8 cellular contexts compared by ENCODE assay signal in the genomic region with DNA sequence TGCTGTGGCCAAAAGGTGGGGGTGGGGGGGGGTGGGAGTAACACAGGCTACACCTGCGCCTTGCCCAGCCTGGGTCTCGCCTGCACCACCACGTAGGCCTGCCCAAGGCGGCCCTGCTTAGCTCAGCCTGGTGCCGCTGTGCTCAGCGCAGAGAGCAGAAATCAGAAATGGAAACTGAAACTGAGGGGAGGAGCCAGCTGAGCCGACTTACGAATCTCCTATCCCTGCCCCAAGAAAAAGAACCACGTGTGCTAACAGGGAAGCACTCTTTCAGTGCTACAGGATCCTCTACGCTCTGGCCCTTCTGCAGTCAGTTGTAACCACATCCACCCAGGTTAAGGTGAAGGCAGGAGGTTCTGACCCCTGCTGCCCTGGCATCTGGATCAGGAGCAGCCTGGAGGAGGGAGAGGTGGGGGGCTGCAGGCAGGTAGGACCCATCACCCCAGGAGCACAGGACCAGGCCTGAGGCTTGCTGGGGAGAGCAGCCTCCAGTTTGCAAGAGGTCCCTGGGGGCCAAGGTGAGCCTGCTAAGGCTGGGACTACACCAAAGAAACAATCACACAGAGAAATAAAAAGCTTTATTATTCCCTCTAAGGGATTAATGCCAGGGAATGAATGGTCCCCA. TPM values are rescaled to one million over a fixed set of nuclear protein-coding genes. Genes with fewer than 3 reads are reported as not detected.
DNase-seq lines count a peak whose midpoint lies in the region; TF ChIP-seq lines count a peak whose summit lies in the region.

TSS of gene DHX58 (minus strand) at position 163 of the 625 bp plus-strand sequence. CDS start 822 bp downstream, outside the sequence.

- peaks cover 0 to 37% (median 7%) of the 10 kb centered on the region in 3 donors for H3K36me3 Mint-ChIP-seq in CD8-positive, alpha-beta memory T cell
- H3K36me3 Mint-ChIP-seq in T-helper 1 cell treated with Interleukin-12 subunit alpha and Interleukin-12 subunit beta and Interleukin-4 antibody, amounts not matched to agents 30 μg/mL and 1 μg/mL, for 36 hours (ENCODE audit: low read depth): peaks cover 34% of the 10 kb centered on the region

- peak; percentile 55 to 86 (median 76) for DNase-seq in CD8-positive, alpha-beta memory T cell
- DNase-seq in GM20000 (ENCODE audit: low spot score) (peak; percentile 93), HUDEP-2 (lab: John Stamatoyannopoulos, UW; ENCODE audit: unreplicated experiment in 76 of 76) (peak in 43 of 76 experiments; percentile 10 to 71 (median 31)), hippocampal formation (lab: John Stamatoyannopoulos, UW) (peak; percentile 24 to 88), islet precursor cell (no peak)
- DNase-seq in stimulated activated CD4-positive, alpha-beta T cell treated with anti-CD3 and anti-CD28 coated beads, Interleukin-12 subunit alpha, Interleukin-12 subunit beta, amount 100 ng/mL, for 48 hours (ENCODE audit: low read depth in 2 of 3, low spot score in 1 of 3): peak; percentile 66 to 73 (median 68)

- no peaks in the 10 kb centered on the region for H3K36me3 ChIP-seq in CD8-positive, alpha-beta memory T cell (ENCODE audit: insufficient read depth, low read length)

- no peaks in the 10 kb centered on the region for H3K9me3 Mint-ChIP-seq in CD8-positive, alpha-beta memory T cell
- no peaks in the 10 kb centered on the region for H3K9me3 Mint-ChIP-seq in T-helper 1 cell treated with Interleukin-12 subunit alpha and Interleukin-12 subunit beta and Interleukin-4 antibody, amounts not matched to agents 30 μg/mL and 1 μg/mL, for 36 hours

- peak within 1 kb of the TSS; percentile 81 to 93 (median 90) for H3K4me3 Mint-ChIP-seq in CD8-positive, alpha-beta memory T cell
- peak within 1 kb of the TSS; percentile 87 for H3K4me3 Mint-ChIP-seq in T-helper 1 cell treated with Interleukin-12 subunit alpha and Interleukin-12 subunit beta and Interleukin-4 antibody, amounts not matched to agents 30 μg/mL and 1 μg/mL, for 36 hours

- H3K27ac ChIP-seq in CD8-positive, alpha-beta memory T cell (ENCODE audit: low read depth, low read length): peak within 1 kb of the TSS; percentile 63
- peak within 1 kb of the TSS; percentile 85 for H3K27ac ChIP-seq in angular gyrus (ENCODE audit: low read depth, low read length)

- peak within 1 kb of the TSS; percentile 76 for H3K4me3 ChIP-seq in CD8-positive, alpha-beta memory T cell (ENCODE audit: low read length)

- H3K27me3 Mint-ChIP-seq in CD8-positive, alpha-beta memory T cell: no peaks in the 10 kb centered on the region
- H3K27me3 Mint-ChIP-seq in T-helper 1 cell treated with Interleukin-12 subunit alpha and Interleukin-12 subunit beta and Interleukin-4 antibody, amounts not matched to agents 30 μg/mL and 1 μg/mL, for 36 hours (ENCODE audit: low read depth): no peaks in the 10 kb centered on the region

- peaks cover 27% of the 10 kb centered on the region for H3K4me1 ChIP-seq in CD8-positive, alpha-beta memory T cell (ENCODE audit: insufficient read depth, low read length)

- H3K9me3 ChIP-seq in CD8-positive, alpha-beta memory T cell (ENCODE audit: low read length): no peaks in the 10 kb centered on the region

- H3K27ac Mint-ChIP-seq in CD8-positive, alpha-beta memory T cell: peak within 1 kb of the TSS; percentile 86 to 98 (median 96)
- peak within 1 kb of the TSS; percentile 94 for H3K27ac Mint-ChIP-seq in T-helper 1 cell treated with Interleukin-12 subunit alpha and Interleukin-12 subunit beta and Interleukin-4 antibody, amounts not matched to agents 30 μg/mL and 1 μg/mL, for 36 hours

- no peak for TF ChIP-seq CTCF in GM20000 (IDR thresholded peaks at IDR 0.05; ENCODE audit: extremely low read depth, missing control alignments)

- POLR2A ChIA-PET in CD8-positive, alpha-beta memory T cell (lab: Charles Lee): interaction anchor here (0.6 to 2.4 kb wide), 8 partner anchors 8 to 280 kb away, joined by 3 to 13 read pairs (median 4); partner anchors contain the start of genes CNP, DNAJC7 and NKIRAS2

- CTCF ChIA-PET in CD8-positive, alpha-beta memory T cell (lab: Charles Lee): interaction anchor here (0.6 to 11.7 kb wide), 14 partner anchors 11 to 316 kb away, joined by 3 to 109 read pairs (median 4); partner anchors contain the start of genes CNP and ODAD4

- peaks cover 33 to 54% (median 34%) of the 10 kb centered on the region in 3 donors for H3K4me1 Mint-ChIP-seq in CD8-positive, alpha-beta memory T cell
- peaks cover 37% of the 10 kb centered on the region for H3K4me1 Mint-ChIP-seq in T-helper 1 cell treated with Interleukin-12 subunit alpha and Interleukin-12 subunit beta and Interleukin-4 antibody, amounts not matched to agents 30 μg/mL and 1 μg/mL, for 36 hours (ENCODE audit: low read depth)

- H3K27me3 ChIP-seq in CD8-positive, alpha-beta memory T cell (ENCODE audit: insufficient read depth, low read length, poor library complexity, severe bottlenecking): no peaks in the 10 kb centered on the region

RNA-seq across cellular contexts. Expression of gene DHX58, which starts in this region (rescaled TPM):
- 1 to 10 TPM; 8.1 to 9.7 TPM for total RNA-seq in CD8-positive, alpha-beta memory T cell
- 10.7 TPM for polyA plus RNA-seq in CD8-positive, alpha-beta memory T cell
